ENCODE assay signal across 16 cellular contexts in the genomic region with DNA sequence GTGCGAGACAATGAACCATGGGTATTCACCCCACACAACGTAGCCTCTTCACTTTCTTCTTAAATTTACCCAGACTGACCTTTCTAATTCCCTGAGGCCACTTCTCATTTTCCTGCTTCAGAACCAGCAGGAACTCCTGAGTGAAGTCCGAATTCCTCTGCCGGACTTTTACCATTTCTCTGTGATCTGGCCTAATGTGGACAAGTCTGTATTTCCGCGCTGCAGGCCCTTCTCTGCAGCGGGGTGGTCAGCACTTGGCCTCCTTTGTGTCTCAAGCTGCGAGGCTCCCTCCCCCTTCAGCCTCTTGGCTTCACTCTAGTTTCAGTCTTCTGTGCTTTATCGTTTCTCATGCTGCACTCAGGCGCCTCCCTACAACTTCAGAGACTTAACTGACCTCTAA. TPM values are rescaled to one million over a fixed set of nuclear protein-coding genes. Genes with fewer than 3 reads are reported as not detected.
DNase-seq lines count a peak whose midpoint lies in the region; ATAC-seq and TF ChIP-seq lines count a peak whose summit lies in the region.
"Had no signal": no experiment of that assay in that cellular context is flagged by ENCODE, and none has a peak within 500 bp of the region (broad histone marks: within the 10 kb centered on the region; RNA-seq: fewer than 3 reads in every experiment).

No MANE protein-coding gene starts in this region.

- peaks cover 2% of the 10 kb centered on the region for H3K79me2 ChIP-seq in trophoblast cell (ENCODE audit: control insufficient read depth, insufficient read depth, low read length, poor library complexity)

- no peak overlapping the region for H3K14ac ChIP-seq in trophoblast cell (ENCODE audit: low read length)

- peaks cover 5% of the 10 kb centered on the region for H3K79me1 ChIP-seq in trophoblast cell (ENCODE audit: low read length)

- H4K12ac ChIP-seq in trophoblast cell (ENCODE audit: low read depth, low read length): no peak overlapping the region

- peak overlapping the region; percentile 44 for H2AK5ac ChIP-seq in trophoblast cell (ENCODE audit: low read length)

- H2BK5ac ChIP-seq in trophoblast cell (ENCODE audit: low read depth, low read length, poor library complexity): peak overlapping the region; percentile 39

- peak overlapping the region; percentile 7 for H3K27ac ChIP-seq in trophoblast cell (ENCODE audit: low read depth, low read length)
- H3K27ac ChIP-seq: BLaER1, lower lobe of right lung, pancreas, VCaP had no signal

- H3K4me2 ChIP-seq in trophoblast cell (ENCODE audit: low read length): no peak overlapping the region
- H3K4me2 ChIP-seq: BLaER1 had no signal

- H3K4me3 ChIP-seq in NT2/D1 (ENCODE audit: insufficient read length, low read depth): no peak overlapping the region
- H3K4me3 ChIP-seq in fibroblast of pulmonary artery (replicated peaks; ENCODE audit: low read depth, low read length): no peak overlapping the region
- H3K4me3 ChIP-seq in trophoblast cell (ENCODE audit: low read depth, low read length): no peak overlapping the region
- H3K4me3 ChIP-seq: BLaER1, lower lobe of right lung, pancreas had no signal

- no peak overlapping the region for H2BK120ac ChIP-seq in trophoblast cell (ENCODE audit: insufficient read depth, low read length, poor library complexity)

- H4K8ac ChIP-seq in trophoblast cell (ENCODE audit: low read depth, low read length): peak overlapping the region; percentile 27

- no peak overlapping the region for H3K23ac ChIP-seq in trophoblast cell (ENCODE audit: low read length)

- WGBS in trophoblast cell (ENCODE audit: extremely low coverage, insufficient coverage, insufficient read length): no CpG with 5 or more reads among the region's 10 CpGs

- no peak for DNase-seq in NT2/D1 (ENCODE audit: low read depth, low spot score)
- DNase-seq in fibroblast of pulmonary artery (ENCODE audit: low read depth): peak; percentile 33
- no peak for DNase-seq in trophoblast cell
- no peak for DNase-seq in activated gamma-delta T cell treated with Interleukin-2 at 50 U/mL for 16 hours
- DNase-seq in H4 (ENCODE audit: low spot score): no peak
- no peak for DNase-seq in NCI-H1694 treated with DMSO at 0.1 percent for 48 hours (lab: John Stamatoyannopoulos, UW)
- DNase-seq: effector memory CD8-positive, alpha-beta T cell; EL; lower lobe of right lung; pancreas; stimulated activated CD4-positive, alpha-beta T cell treated with anti-CD3 and anti-CD28 coated beads, Interleukin-2, amount 100 ng/mL, for 48 hours; stimulated activated naive B cell treated with anti-CD40 and anti-IgM and Interleukin-4, amounts not matched to agents 10 μg/mL and 1 μg/mL and 100 μg/mL, for 72 hours had no signal

- H3K9me3 ChIP-seq in NT2/D1 (ENCODE audit: insufficient read depth, low read length) (peaks cover 9% of the 10 kb centered on the region), trophoblast cell (ENCODE audit: insufficient read depth, low read depth, low read length) (peaks cover 2% of the 10 kb centered on the region)
- H3K9me3 ChIP-seq: lower lobe of right lung, pancreas had no signal

- TF ChIP-seq CTCF in fibroblast of pulmonary artery (IDR thresholded peaks at IDR 0.05; ENCODE audit: low read length, missing control alignments): no peak

- H4K91ac ChIP-seq in trophoblast cell (ENCODE audit: low read depth, low read length): peak overlapping the region; percentile 53

- peak overlapping the region; percentile 45 for H2AFZ ChIP-seq in trophoblast cell (ENCODE audit: insufficient read depth, low read length, poor library complexity)

- H3K18ac ChIP-seq in trophoblast cell (ENCODE audit: low read length): no peak overlapping the region

- ATAC-seq in GM21576 (IDR thresholded peaks at IDR 0.05; ENCODE audit: unreplicated experiment): peak; percentile 21
- no peak for ATAC-seq in GM19324 (IDR thresholded peaks at IDR 0.05; ENCODE audit: low FRiP score, unreplicated experiment)
- ATAC-seq: effector memory CD8-positive, alpha-beta T cell; lower lobe of right lung had no signal

- H2BK12ac ChIP-seq in trophoblast cell (ENCODE audit: low read length): no peak overlapping the region

- H3K9ac ChIP-seq in NT2/D1 (ENCODE audit: insufficient read length, low read depth) (peak overlapping the region; percentile 12), trophoblast cell (ENCODE audit: low read length) (no peak overlapping the region)
- H3K9ac ChIP-seq: BLaER1 had no signal

- H3K4me1 ChIP-seq in NT2/D1 (ENCODE audit: insufficient read depth, insufficient read length): peaks cover 2% of the 10 kb centered on the region
- H3K4me1 ChIP-seq in trophoblast cell (ENCODE audit: control insufficient read depth in 1 of 2, insufficient read depth in 2 of 2, low read length in 2 of 2): peaks cover 7 to 14% of the 10 kb centered on the region in 2 experiments
- H3K4me1 ChIP-seq: lower lobe of right lung, pancreas had no signal

- H3K36me3 ChIP-seq in NT2/D1 (ENCODE audit: insufficient read depth, insufficient read length, low read length) (no peaks in the 10 kb centered on the region), trophoblast cell (ENCODE audit: control insufficient read depth in 1 of 2, insufficient read depth in 2 of 2, low read length in 2 of 2) (no peaks in the 10 kb centered on the region)
- H3K36me3 ChIP-seq: BLaER1, lower lobe of right lung, pancreas had no signal

- no peaks in the 10 kb centered on the region for H3K27me3 ChIP-seq in NT2/D1 (ENCODE audit: insufficient read depth, insufficient read length)
- no peaks in the 10 kb centered on the region for H3K27me3 ChIP-seq in trophoblast cell (ENCODE audit: insufficient read depth, low read length)
- H3K27me3 ChIP-seq: BLaER1, pancreas had no signal

- no peak overlapping the region for H3K4ac ChIP-seq in trophoblast cell (ENCODE audit: low read depth, low read length)

RNA-seq across cellular contexts. Expression of a gene that starts 9.4 kb away (rescaled TPM):
- 10.7 and 11.1 TPM in 2 replicates for polyA plus RNA-seq in trophoblast cell (2013)
- 11.3 and 15.2 TPM in 2 replicates for total RNA-seq in H4 (2014; rRNA removed; shearing (Covaris generic))
